Comparison of ENCODE assay signal across 21 cellular contexts in genomic region chr3:130378677-130379191, GRCh38. TPM values are rescaled to one million over a fixed set of nuclear protein-coding genes. Genes with fewer than 3 reads are reported as not detected.
"Had no signal": no experiment of that assay in that cellular context is flagged by ENCODE, and none has a peak within 500 bp of the region (broad histone marks: within the 10 kb centered on the region; RNA-seq: fewer than 3 reads in every experiment).

No MANE protein-coding gene starts in this region.

- DNase-seq: effector memory CD4-positive, alpha-beta T cell; gastrocnemius medialis; heart right ventricle; mammary epithelial cell; midbrain; occipital lobe; psoas muscle; stimulated activated CD4-positive, alpha-beta T cell treated with anti-CD3 and anti-CD28 coated beads, Interleukin-2, amount 100 ng/mL, for 24 hours; stimulated activated CD4-positive, alpha-beta T cell treated with anti-CD3 and anti-CD28 coated beads, Interleukin-4, amount 100 ng/mL, for 4 hours; stimulated activated naive B cell treated with anti-CD40 and anti-IgM and Interleukin-4, amounts not matched to agents 10 μg/mL and 1 μg/mL and 100 μg/mL, for 72 hours; stimulated activated naive CD8-positive, alpha-beta T cell treated with anti-CD3 and anti-CD28 coated beads, Interleukin-15, amount 100 ng/mL, for 72 hours; testis had no signal

- FAIRE-seq: endometrium had no signal

- ATAC-seq: gastrocnemius medialis; heart right ventricle; left lobe of liver; psoas muscle; sciatic nerve; stimulated activated naive B cell treated with anti-CD40 and anti-IgM and Interleukin-4, amounts not matched to agents 10 μg/mL and 1 μg/mL and 100 μg/mL, for 72 hours; stimulated activated naive CD8-positive, alpha-beta T cell treated with anti-CD3 and anti-CD28 coated beads, Interleukin-15, amount 100 ng/mL, for 72 hours had no signal

RNA-seq across cellular contexts. Expression of gene COL6A5, which starts 33.3 kb away (rescaled TPM):
- total RNA-seq: esophagus muscularis mucosa, gastrocnemius medialis, heart right ventricle, kidney epithelial cell, left lobe of liver, mammary epithelial cell, psoas muscle, sciatic nerve, skeletal muscle tissue, subcutaneous adipose tissue, tibial nerve, ureter had no signal
